ENCODE assay signal across 1 cellular context in the genomic region with DNA sequence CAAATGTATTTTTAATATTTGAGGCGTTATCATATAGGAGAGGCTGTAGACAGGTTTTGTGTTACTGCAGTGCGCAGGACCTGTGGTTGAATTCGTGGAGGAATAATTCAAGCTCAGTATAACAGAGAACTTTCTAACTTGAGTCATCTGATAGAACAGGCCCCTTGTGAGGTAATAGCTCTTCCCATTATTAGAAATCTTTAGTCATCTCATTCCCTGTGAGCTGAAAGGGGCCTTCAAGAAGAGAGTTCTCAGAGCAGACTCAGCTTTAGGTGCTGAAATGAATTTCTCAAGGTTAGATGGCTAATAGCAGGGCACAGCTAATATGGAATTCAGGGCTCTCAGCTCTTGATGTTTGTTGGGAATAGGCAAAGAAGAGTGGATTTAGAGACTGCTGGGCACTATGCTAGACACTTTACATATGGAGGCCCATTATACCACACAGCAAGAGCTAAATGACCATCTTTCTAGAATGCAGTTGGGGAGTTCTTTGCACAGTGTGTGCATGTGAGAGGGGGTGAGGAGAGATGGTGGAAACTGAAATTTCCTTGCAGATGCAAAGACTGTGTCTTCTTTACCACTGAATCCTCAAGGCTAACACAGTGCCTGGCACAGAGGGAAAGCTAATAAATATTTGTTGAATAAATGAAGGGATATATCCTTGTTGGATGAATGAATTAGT.
TF ChIP-seq lines count a peak whose summit lies in the region.

No MANE protein-coding gene starts in this region.

TF ChIP-seq in IMR-90, 13 proteins besides CTCF, POLR2A, EP300 and RAD21 (continued from another document):
- TF ChIP-seq MAFK (IDR thresholded peaks at IDR 0.05; ENCODE audit: low read depth, low read length) = no peak
- no peak for TF ChIP-seq NFE2L2 (IDR thresholded peaks at IDR 0.05; ENCODE audit: low read depth, low read length)
- no peak for TF ChIP-seq RCOR1 (IDR thresholded peaks at IDR 0.05; ENCODE audit: insufficient replicate concordance, low read length)
- no peak for TF ChIP-seq MAZ (IDR thresholded peaks at IDR 0.05; ENCODE audit: borderline replicate concordance, low read depth, low read length)
- TF ChIP-seq RFX5 (IDR thresholded peaks at IDR 0.05; ENCODE audit: low read depth, low read length) = no peak
- no peak for TF ChIP-seq BHLHE40 (IDR thresholded peaks at IDR 0.05; ENCODE audit: low read depth, low read length)
- no peak for TF ChIP-seq MXI1 (IDR thresholded peaks at IDR 0.05; ENCODE audit: borderline replicate concordance, low read depth, low read length)
- TF ChIP-seq, protein P1, sequence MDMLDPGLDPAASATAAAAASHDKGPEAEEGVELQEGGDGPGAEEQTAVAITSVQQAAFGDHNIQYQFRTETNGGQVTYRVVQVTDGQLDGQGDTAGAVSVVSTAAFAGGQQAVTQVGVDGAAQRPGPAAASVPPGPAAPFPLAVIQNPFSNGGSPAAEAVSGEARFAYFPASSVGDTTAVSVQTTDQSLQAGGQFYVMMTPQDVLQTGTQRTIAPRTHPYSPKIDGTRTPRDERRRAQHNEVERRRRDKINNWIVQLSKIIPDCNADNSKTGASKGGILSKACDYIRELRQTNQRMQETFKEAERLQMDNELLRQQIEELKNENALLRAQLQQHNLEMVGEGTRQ (IDR thresholded peaks at IDR 0.05; ENCODE audit: low read depth, low read length) = no peak
- no peak for TF ChIP-seq CHD1 (IDR thresholded peaks at IDR 0.05; ENCODE audit: low read depth, low read length)
- TF ChIP-seq, protein P2, sequence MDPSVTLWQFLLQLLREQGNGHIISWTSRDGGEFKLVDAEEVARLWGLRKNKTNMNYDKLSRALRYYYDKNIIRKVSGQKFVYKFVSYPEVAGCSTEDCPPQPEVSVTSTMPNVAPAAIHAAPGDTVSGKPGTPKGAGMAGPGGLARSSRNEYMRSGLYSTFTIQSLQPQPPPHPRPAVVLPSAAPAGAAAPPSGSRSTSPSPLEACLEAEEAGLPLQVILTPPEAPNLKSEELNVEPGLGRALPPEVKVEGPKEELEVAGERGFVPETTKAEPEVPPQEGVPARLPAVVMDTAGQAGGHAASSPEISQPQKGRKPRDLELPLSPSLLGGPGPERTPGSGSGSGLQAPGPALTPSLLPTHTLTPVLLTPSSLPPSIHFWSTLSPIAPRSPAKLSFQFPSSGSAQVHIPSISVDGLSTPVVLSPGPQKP (IDR thresholded peaks at IDR 0.05; ENCODE audit: borderline replicate concordance, low read depth, low read length) = no peak
